Comparison of ENCODE assay signal across 22 cellular contexts in the genomic region with DNA sequence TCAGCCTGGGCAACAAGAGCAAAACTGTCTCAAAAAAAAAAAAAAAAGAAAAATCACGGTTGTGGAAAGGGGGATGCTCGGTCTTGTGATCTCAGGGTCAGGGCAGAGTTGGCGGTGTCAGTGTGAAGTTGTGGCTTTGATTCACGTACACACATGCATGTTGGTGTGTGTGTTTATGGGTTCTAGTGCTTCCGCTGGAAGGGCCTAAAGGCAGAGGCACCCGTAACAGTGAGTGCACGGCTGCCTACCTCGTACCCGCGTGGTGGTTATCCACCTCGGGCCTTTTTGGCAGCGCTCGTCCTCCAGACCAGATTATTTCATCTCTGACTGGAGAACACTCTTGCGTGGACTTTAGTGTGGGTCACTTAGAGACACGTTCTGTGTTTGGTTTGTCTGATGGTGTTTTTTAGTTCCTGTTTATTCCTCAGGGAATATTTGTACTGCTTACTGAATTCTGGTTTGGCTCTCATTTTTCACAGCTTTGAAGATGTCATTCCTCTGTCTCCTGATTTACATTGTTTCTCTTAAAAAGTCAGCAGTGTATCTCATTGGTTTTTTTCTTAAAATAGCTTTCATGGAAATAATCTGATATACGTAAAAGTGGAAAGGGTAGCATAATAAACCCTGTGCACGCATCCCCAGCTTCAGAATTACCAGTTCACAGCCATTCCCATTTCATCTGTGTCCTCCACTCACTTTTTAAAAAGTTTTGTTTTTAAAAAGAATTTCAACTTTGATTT. TPM values are rescaled to one million over a fixed set of nuclear protein-coding genes. Genes with fewer than 3 reads are reported as not detected.
A peak's percentile ranks its signal among the peaks of the same experiment; 100 is the strongest.
DNase-seq lines count a peak whose midpoint lies in the region; ATAC-seq and TF ChIP-seq lines count a peak whose summit lies in the region.
"Had no signal": no experiment of that assay in that cellular context is flagged by ENCODE, and none has a peak within 500 bp of the region (broad histone marks: within the 10 kb centered on the region; RNA-seq: fewer than 3 reads in every experiment).

No MANE protein-coding gene starts in this region.

- peak in 1 of 5 donors; percentile 34 for DNase-seq in CD8-positive, alpha-beta memory T cell
- DNase-seq in activated naive CD8-positive, alpha-beta T cell treated with anti-CD3 and anti-CD28 coated beads, Interleukin-2, amount 50 U/mL, for 24 hours: no peak
- DNase-seq in natural killer cell treated with Interleukin-12 subunit alpha and Interleukin-12 subunit beta and Interleukin-15 and Interleukin-18, amount 100 ng/mL, for 72 hours (ENCODE audit: low spot score): no peak
- no peak for DNase-seq in NCI-H2081 treated with DMSO at 0.1 percent for 48 hours (lab: John Stamatoyannopoulos, UW)
- no peak for DNase-seq in Right ventricle myocardium inferior (ENCODE audit: missing footprints)
- DNase-seq in NCI-H1105 (lab: John Stamatoyannopoulos, UW): no peak
- DNase-seq: activated CD4-positive, alpha-beta T cell treated with anti-CD3 and anti-CD28 coated beads, Interleukin-2, amount 50 U/mL, for 1 hour; brain microvascular endothelial cell; Caco-2; EL; heart right ventricle; left lung; midbrain; MM.1S; NCI-H2227 treated with DMSO at 0.1 percent for 48 hours; NCI-H748 treated with DMSO at 0.1 percent for 48 hours; small intestine; stimulated activated CD4-positive, alpha-beta T cell treated with anti-CD3 and anti-CD28 coated beads, Interleukin-2, amount 100 ng/mL, for 48 hours had no signal

- H3K27ac Mint-ChIP-seq in CD8-positive, alpha-beta memory T cell: peak overlapping the region; percentile 61 to 97 (median 93)
- peak overlapping the region; percentile 31 for H3K27ac Mint-ChIP-seq in activated naive CD8-positive, alpha-beta T cell treated with anti-CD3 and anti-CD28 coated beads, Interleukin-2, amount 50 U/mL, for 24 hours
- peak overlapping the region; percentile 9 to 12 for H3K27ac Mint-ChIP-seq in natural killer cell treated with Interleukin-12 subunit alpha and Interleukin-12 subunit beta and Interleukin-15 and Interleukin-18, amount 100 ng/mL, for 72 hours

- H3K36me3 ChIP-seq in CD8-positive, alpha-beta memory T cell (ENCODE audit: insufficient read depth, low read length): no peaks in the 10 kb centered on the region
- no peaks in the 10 kb centered on the region for H3K36me3 ChIP-seq in Loucy (ENCODE audit: insufficient read depth, low read length)
- H3K36me3 ChIP-seq: brain microvascular endothelial cell had no signal

- H3K9me3 ChIP-seq in CD8-positive, alpha-beta memory T cell (ENCODE audit: low read length): peaks cover 4% of the 10 kb centered on the region
- peaks cover 4% of the 10 kb centered on the region; the same call in 1 of the 2 replicates for H3K9me3 ChIP-seq in Loucy (ENCODE audit: insufficient read depth, low read depth, low read length)
- H3K9me3 ChIP-seq: Caco-2 had no signal

- H3K9ac ChIP-seq in Loucy (ENCODE audit: low read depth, low read length, poor library complexity, severe bottlenecking): no peak overlapping the region

- peaks cover 21% of the 10 kb centered on the region for H3F3A ChIP-seq in Loucy (ENCODE audit: low read depth)

- peak overlapping the region; percentile 45 to 85 (median 70) for H3K4me3 Mint-ChIP-seq in CD8-positive, alpha-beta memory T cell
- H3K4me3 Mint-ChIP-seq in activated naive CD8-positive, alpha-beta T cell treated with anti-CD3 and anti-CD28 coated beads, Interleukin-2, amount 50 U/mL, for 24 hours: no peak overlapping the region
- peak overlapping the region; percentile 60 for H3K4me3 Mint-ChIP-seq in natural killer cell treated with Interleukin-12 subunit alpha and Interleukin-12 subunit beta and Interleukin-15 and Interleukin-18, amount 100 ng/mL, for 72 hours
- H3K4me3 Mint-ChIP-seq: neural crest cell had no signal

- no peak for ATAC-seq in activated naive CD8-positive, alpha-beta T cell treated with anti-CD3 and anti-CD28 coated beads, Interleukin-2, amount 50 U/mL, for 24 hours
- peak; percentile 62 for ATAC-seq in natural killer cell treated with Interleukin-12 subunit alpha and Interleukin-12 subunit beta and Interleukin-15 and Interleukin-18, amount 100 ng/mL, for 72 hours
- ATAC-seq in Right ventricle myocardium inferior: no peak
- ATAC-seq: HCT116, heart right ventricle, left lung had no signal

- H3K27ac ChIP-seq in CD8-positive, alpha-beta memory T cell (ENCODE audit: low read depth, low read length): no peak overlapping the region
- H3K27ac ChIP-seq: brain microvascular endothelial cell, coronary artery, heart right ventricle, left lung had no signal

- peak overlapping the region; percentile 72 for H3K4me2 ChIP-seq in Loucy (ENCODE audit: low read depth, low read length, poor library complexity, severe bottlenecking)

- no peaks in the 10 kb centered on the region for H3K27me3 ChIP-seq in CD8-positive, alpha-beta memory T cell (ENCODE audit: insufficient read depth, low read length, poor library complexity, severe bottlenecking)
- no peaks in the 10 kb centered on the region for H3K27me3 ChIP-seq in Loucy (ENCODE audit: insufficient read depth, low read length, poor library complexity, severe bottlenecking)
- H3K27me3 ChIP-seq: brain microvascular endothelial cell, heart right ventricle, left lung had no signal

- peaks cover 0 to 4% of the 10 kb centered on the region in 2 donors for H3K27me3 Mint-ChIP-seq in CD8-positive, alpha-beta memory T cell
- no peaks in the 10 kb centered on the region for H3K27me3 Mint-ChIP-seq in activated naive CD8-positive, alpha-beta T cell treated with anti-CD3 and anti-CD28 coated beads, Interleukin-2, amount 50 U/mL, for 24 hours
- H3K27me3 Mint-ChIP-seq in natural killer cell treated with Interleukin-12 subunit alpha and Interleukin-12 subunit beta and Interleukin-15 and Interleukin-18, amount 100 ng/mL, for 72 hours: no peaks in the 10 kb centered on the region

- peaks cover 15 to 27% (median 16%) of the 10 kb centered on the region in 5 donors for H3K9me3 Mint-ChIP-seq in CD8-positive, alpha-beta memory T cell
- H3K9me3 Mint-ChIP-seq in activated naive CD8-positive, alpha-beta T cell treated with anti-CD3 and anti-CD28 coated beads, Interleukin-2, amount 50 U/mL, for 24 hours: peaks cover 34% of the 10 kb centered on the region
- H3K9me3 Mint-ChIP-seq in natural killer cell treated with Interleukin-12 subunit alpha and Interleukin-12 subunit beta and Interleukin-15 and Interleukin-18, amount 100 ng/mL, for 72 hours: no peaks in the 10 kb centered on the region

- H3K79me2 ChIP-seq in Loucy (ENCODE audit: insufficient read depth, low read length): peaks cover 98% of the 10 kb centered on the region

- H2AFZ ChIP-seq in Loucy (ENCODE audit: low read length): no peak overlapping the region

- H4K20me1 ChIP-seq in Loucy (ENCODE audit: insufficient read depth, low read length, poor library complexity, severe bottlenecking): peaks cover 67% of the 10 kb centered on the region

- POLR2A ChIA-PET in CD8-positive, alpha-beta memory T cell (lab: Charles Lee): interaction anchor here (0.6 kb wide), 1 partner anchor 13 kb away, joined by 3 read pairs; no protein-coding TSS in a partner anchor

- H3K4me3 ChIP-seq in CD8-positive, alpha-beta memory T cell (ENCODE audit: low read length): no peak overlapping the region
- no peak overlapping the region for H3K4me3 ChIP-seq in Loucy (ENCODE audit: low read length, poor library complexity, severe bottlenecking)
- H3K4me3 ChIP-seq: coronary artery, heart right ventricle, left lung had no signal

- CTCF ChIA-PET in CD8-positive, alpha-beta memory T cell (lab: Charles Lee): no interaction called here

- no peak for TF ChIP-seq CTCF in Loucy (conservative IDR thresholded peaks at IDR 0.05; ENCODE audit: low read length)

- H3K9me2 ChIP-seq in Loucy (replicated peaks; ENCODE audit: low read depth, low read length): no peaks in the 10 kb centered on the region

- peaks cover 46% of the 10 kb centered on the region for H3K4me1 ChIP-seq in CD8-positive, alpha-beta memory T cell (ENCODE audit: insufficient read depth, low read length)
- peaks cover 77% of the 10 kb centered on the region for H3K4me1 ChIP-seq in Loucy (ENCODE audit: insufficient read depth, low read length, poor library complexity, severe bottlenecking)
- H3K4me1 ChIP-seq: Caco-2, left lung had no signal

- H3K36me3 Mint-ChIP-seq in CD8-positive, alpha-beta memory T cell: peaks cover 20 to 45% (median 23%) of the 10 kb centered on the region in 3 donors
- H3K36me3 Mint-ChIP-seq in activated naive CD8-positive, alpha-beta T cell treated with anti-CD3 and anti-CD28 coated beads, Interleukin-2, amount 50 U/mL, for 24 hours (ENCODE audit: low read depth): peaks cover 71% of the 10 kb centered on the region
- peaks cover 38% of the 10 kb centered on the region for H3K36me3 Mint-ChIP-seq in natural killer cell treated with Interleukin-12 subunit alpha and Interleukin-12 subunit beta and Interleukin-15 and Interleukin-18, amount 100 ng/mL, for 72 hours

- H3K4me1 Mint-ChIP-seq in CD8-positive, alpha-beta memory T cell: peaks cover 69 to 83% (median 79%) of the 10 kb centered on the region in 3 donors
- peaks cover 63% of the 10 kb centered on the region for H3K4me1 Mint-ChIP-seq in activated naive CD8-positive, alpha-beta T cell treated with anti-CD3 and anti-CD28 coated beads, Interleukin-2, amount 50 U/mL, for 24 hours
- peaks cover 65 to 68% of the 10 kb centered on the region in 2 donors for H3K4me1 Mint-ChIP-seq in natural killer cell treated with Interleukin-12 subunit alpha and Interleukin-12 subunit beta and Interleukin-15 and Interleukin-18, amount 100 ng/mL, for 72 hours (ENCODE audit: low read depth in 2 of 2)

- intact Hi-C loops in Right ventricle myocardium inferior (cut with DNase I): no loop called here

RNA-seq across cellular contexts. Expression of a gene that starts 15.6 kb away (rescaled TPM):
- 10 to 100 TPM; 24.2 to 24.3 TPM for total RNA-seq in CD8-positive, alpha-beta memory T cell
- 11.1 TPM for polyA plus RNA-seq in CD8-positive, alpha-beta memory T cell
- total RNA-seq in natural killer cell treated with Interleukin-12 subunit alpha and Interleukin-12 subunit beta and Interleukin-15 and Interleukin-18, amount 100 ng/mL, for 72 hours: 10 to 100 TPM; 18.3 to 30.7 TPM
- total RNA-seq in Right ventricle myocardium inferior: 4.8 TPM

RNA-seq across cellular contexts. Expression of a gene that starts 41.6 kb away (rescaled TPM):
- 10 to 100 TPM; 32.9 to 35.1 TPM for total RNA-seq in CD8-positive, alpha-beta memory T cell
- 4.9 TPM for polyA plus RNA-seq in CD8-positive, alpha-beta memory T cell
- total RNA-seq in natural killer cell treated with Interleukin-12 subunit alpha and Interleukin-12 subunit beta and Interleukin-15 and Interleukin-18, amount 100 ng/mL, for 72 hours: 10 to 100 TPM; 31.2 to 59.5 TPM
- 17.5 TPM for total RNA-seq in Right ventricle myocardium inferior

RNA-seq across cellular contexts. Expression of a gene that starts 49.0 kb away (rescaled TPM):
- total RNA-seq in CD8-positive, alpha-beta memory T cell: 10 to 100 TPM; 21.0 TPM
- polyA plus RNA-seq in CD8-positive, alpha-beta memory T cell: 21.8 TPM
- total RNA-seq in natural killer cell treated with Interleukin-12 subunit alpha and Interleukin-12 subunit beta and Interleukin-15 and Interleukin-18, amount 100 ng/mL, for 72 hours: 10 to 100 TPM; 19.3 to 22.9 TPM
- total RNA-seq in Right ventricle myocardium inferior: 16.4 TPM

RNA-seq across cellular contexts. Expression of a gene that starts 49.2 kb away (rescaled TPM):
- 10 to 100 TPM; 49.4 to 50.7 TPM for total RNA-seq in CD8-positive, alpha-beta memory T cell
- polyA plus RNA-seq in CD8-positive, alpha-beta memory T cell: 53.2 TPM
- 10 to 100 TPM; 59.5 to 75.7 TPM for total RNA-seq in natural killer cell treated with Interleukin-12 subunit alpha and Interleukin-12 subunit beta and Interleukin-15 and Interleukin-18, amount 100 ng/mL, for 72 hours
- 30.6 TPM for total RNA-seq in Right ventricle myocardium inferior

Comparison
In these comparisons a context has a peak if more than half of its experiments do, and no peak if none do; other contexts are left out.
1. H3K27ac Mint-ChIP-seq: peak in every context shown above with its lines; median percentile 93 in CD8-positive, alpha-beta memory T cell; 31 in activated naive CD8-positive, alpha-beta T cell treated with anti-CD3 and anti-CD28 coated beads, Interleukin-2, amount 50 U/mL, for 24 hours; 10 in natural killer cell treated with Interleukin-12 subunit alpha and Interleukin-12 subunit beta and Interleukin-15 and Interleukin-18, amount 100 ng/mL, for 72 hours.
2. ATAC-seq: peak in natural killer cell treated with Interleukin-12 subunit alpha and Interleukin-12 subunit beta and Interleukin-15 and Interleukin-18, amount 100 ng/mL, for 72 hours (2 of 2); none in activated naive CD8-positive, alpha-beta T cell treated with anti-CD3 and anti-CD28 coated beads, Interleukin-2, amount 50 U/mL, for 24 hours (single experiment) and Right ventricle myocardium inferior (single experiment).